8 cellular contexts compared by ENCODE assay signal in the genomic region with DNA sequence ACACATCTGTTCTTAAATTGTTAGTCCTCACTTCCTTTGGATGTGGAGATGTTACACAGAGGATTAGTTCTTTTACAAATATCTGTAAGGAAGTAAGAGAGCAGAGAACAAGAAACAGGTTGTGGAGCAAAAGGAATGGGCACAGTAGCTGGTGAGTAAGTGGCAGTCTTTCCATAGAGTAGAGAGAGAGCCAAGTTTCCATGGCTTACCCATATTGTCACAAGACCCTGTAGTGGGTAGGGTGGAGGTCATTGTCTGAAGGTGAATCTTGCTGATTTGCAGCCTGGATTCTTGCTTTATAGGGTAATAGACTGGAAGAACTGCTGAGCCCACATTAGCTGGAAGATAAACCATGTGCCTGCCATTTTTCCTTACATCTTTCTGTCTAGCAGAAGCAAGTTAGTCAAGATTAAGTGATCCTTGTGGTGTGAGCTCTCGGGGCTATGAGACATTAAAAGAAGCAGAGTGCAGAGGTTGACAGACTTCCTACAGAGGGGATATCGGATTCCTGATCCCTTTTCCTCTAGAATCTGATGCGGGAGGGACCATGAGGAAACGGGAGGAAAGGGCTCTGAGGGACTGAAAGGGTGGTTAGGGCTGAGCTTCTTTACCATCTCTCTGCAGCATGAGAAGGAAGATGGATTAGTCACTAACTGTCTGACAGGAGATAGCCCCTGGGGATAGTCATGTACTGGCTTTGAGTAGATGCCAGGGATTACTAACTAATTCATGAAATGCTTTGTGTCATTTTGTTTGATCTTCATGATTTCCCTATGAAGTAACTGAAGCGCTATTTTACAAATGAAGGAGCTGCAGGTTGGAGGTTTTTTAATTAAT. TPM values are rescaled to one million over a fixed set of nuclear protein-coding genes. Genes with fewer than 3 reads are reported as not detected.
DNase-seq lines count a peak whose midpoint lies in the region; TF ChIP-seq lines count a peak whose summit lies in the region.

No MANE protein-coding gene starts in this region.

- H3K4me3 Mint-ChIP-seq in activated CD4-positive, alpha-beta memory T cell treated with anti-CD3 and anti-CD28 coated beads for 36 hours: no peak overlapping the region

- in situ Hi-C loops in mammary epithelial cell (cut with MboI; ENCODE audit: low sequenced_read_pairs in 2 of 2): no loop called here

- no peak overlapping the region for H3K27ac Mint-ChIP-seq in activated CD4-positive, alpha-beta memory T cell treated with anti-CD3 and anti-CD28 coated beads for 36 hours

- peak overlapping the region; percentile 35 for H3K4me2 ChIP-seq in mammary epithelial cell (ENCODE audit: insufficient read depth, low read depth, low read length)

- no peaks in the 10 kb centered on the region for H3K9me3 Mint-ChIP-seq in activated CD4-positive, alpha-beta memory T cell treated with anti-CD3 and anti-CD28 coated beads for 36 hours

- CTCF ChIA-PET in mammary epithelial cell (lab: Charles Lee; ENCODE audit: low non-redundant PET): interaction anchor here (0.6 kb wide), 1 partner anchor 15 kb away, joined by 6 read pairs; no protein-coding TSS in a partner anchor
- CTCF ChIA-PET in activated CD4-positive, alpha-beta memory T cell treated with anti-CD3 and anti-CD28 coated beads for 36 hours (lab: Charles Lee): interaction anchor here (0.6 to 2.3 kb wide), 2 partner anchors 14 to 260 kb away, joined by 3 to 10 read pairs; no protein-coding TSS in a partner anchor

- intact Hi-C loops in mammary epithelial cell (cut with micrococcal nuclease): loop anchor here (5.0 kb wide), 1 partner anchor 84 kb away; a partner anchor contains a TSS
- intact Hi-C loops in activated CD4-positive, alpha-beta memory T cell treated with anti-CD3 and anti-CD28 coated beads for 36 hours (cut with micrococcal nuclease): no loop called here

- H3K4me1 ChIP-seq in mammary epithelial cell (ENCODE audit: insufficient read depth, low read length): peaks cover 32% of the 10 kb centered on the region

- no TSS peak for BruUV-seq in mammary epithelial cell (replicated peaks; lab: Mats Ljungman, UMichigan)

- 54% methylated on average over 5 of the region's 5 CpGs for WGBS in mammary epithelial cell (ENCODE audit: low coverage, missing lambda C conversion rate)

- no peak for TF ChIP-seq CTCF in mammary epithelial cell (conservative IDR thresholded peaks at IDR 0.05 in 1 of 2, IDR thresholded peaks at IDR 0.05 in 1 of 2; ENCODE audit: extremely low read depth in 1 of 2, insufficient read depth in 1 of 2, low read depth in 1 of 2, low read length in 2 of 2)

- H2AFZ ChIP-seq in mammary epithelial cell (ENCODE audit: low read depth, low read length): no peak overlapping the region

- H3K79me2 ChIP-seq in mammary epithelial cell (ENCODE audit: insufficient read depth, low read length): peaks cover 58% of the 10 kb centered on the region

- no peaks in the 10 kb centered on the region for H3K4me1 Mint-ChIP-seq in activated CD4-positive, alpha-beta memory T cell treated with anti-CD3 and anti-CD28 coated beads for 36 hours (ENCODE audit: low read depth)

- H3K27ac ChIP-seq in mammary epithelial cell (ENCODE audit: insufficient read depth, low read depth, low read length): no peak overlapping the region

- peak; percentile 97 for DNase-seq in COLO829 (ENCODE audit: low spot score)
- DNase-seq in Kasumi-1 (lab: John Stamatoyannopoulos, UW): peak; percentile 1 to 4
- peak; percentile 84 for DNase-seq in mammary epithelial cell
- DNase-seq in myocyte (ENCODE audit: low read depth): peak; percentile 58
- DNase-seq in NCI-H2196 treated with DMSO at 0.1 percent for 48 hours (lab: John Stamatoyannopoulos, UW; ENCODE audit: unreplicated experiment): no peak
- no peak for DNase-seq in activated CD4-positive, alpha-beta memory T cell treated with anti-CD3 and anti-CD28 coated beads for 36 hours
- DNase-seq in stimulated activated CD8-positive, alpha-beta memory T cell treated with anti-CD3 and anti-CD28 coated beads, Interleukin-4, amount 100 ng/mL, for 48 hours: no peak
- no peak for DNase-seq in stimulated activated CD4-positive, alpha-beta T cell treated with anti-CD3 and anti-CD28 coated beads, Interleukin-12 subunit alpha, Interleukin-12 subunit beta, amount 100 ng/mL, for 4 hours

- dilution Hi-C loops in mammary epithelial cell (cut with HindIII; ENCODE audit: low sequenced_read_pairs): loop anchor here (25.0 kb wide), 1 partner anchor 114 kb away; no protein-coding TSS in a partner anchor

- H3K27me3 Mint-ChIP-seq in activated CD4-positive, alpha-beta memory T cell treated with anti-CD3 and anti-CD28 coated beads for 36 hours: no peaks in the 10 kb centered on the region

- H4K20me1 ChIP-seq in mammary epithelial cell (ENCODE audit: insufficient read depth, low read length): peaks cover 9% of the 10 kb centered on the region

- peaks cover 18% of the 10 kb centered on the region for H3K36me3 Mint-ChIP-seq in activated CD4-positive, alpha-beta memory T cell treated with anti-CD3 and anti-CD28 coated beads for 36 hours

- H3K27me3 ChIP-seq in mammary epithelial cell (ENCODE audit: insufficient read depth, low read length): no peaks in the 10 kb centered on the region

- no peaks in the 10 kb centered on the region for H3K9me3 ChIP-seq in mammary epithelial cell (replicated peaks; ENCODE audit: insufficient read depth, low read length)

- POLR2A ChIA-PET in activated CD4-positive, alpha-beta memory T cell treated with anti-CD3 and anti-CD28 coated beads for 36 hours (lab: Charles Lee): no interaction called here

- H3K36me3 ChIP-seq in mammary epithelial cell (ENCODE audit: insufficient read depth, low read length): peaks cover 11% of the 10 kb centered on the region

- no peak overlapping the region for H3K9ac ChIP-seq in mammary epithelial cell (ENCODE audit: insufficient read depth, low read length)

- H3K4me3 ChIP-seq in mammary epithelial cell (replicated peaks in 1 of 3; ENCODE audit: insufficient read depth in 1 of 3, low read depth in 2 of 3, low read length in 3 of 3): no peak overlapping the region

RNA-seq across cellular contexts. Expression of a gene that starts 44.0 kb away (rescaled TPM):
- total RNA-seq in mammary epithelial cell (not detected), myocyte (0.11 TPM in 1 of 2 replicates, not detected in the other)
- not detected for polyA plus RNA-seq in mammary epithelial cell
- polyA minus RNA-seq in mammary epithelial cell: not detected
- not detected for polyA plus RNA-seq in myocyte (2012)
- not detected for total RNA-seq in activated CD4-positive, alpha-beta memory T cell treated with anti-CD3 and anti-CD28 coated beads for 36 hours

Comparison
In these comparisons a context has a peak if more than half of its experiments do, and no peak if none do; other contexts are left out.
1. DNase-seq: peak in COLO829 (single experiment), Kasumi-1 (2 of 2), mammary epithelial cell (single experiment) and myocyte (single experiment); none in NCI-H2196 treated with DMSO at 0.1 percent for 48 hours (single experiment), activated CD4-positive, alpha-beta memory T cell treated with anti-CD3 and anti-CD28 coated beads for 36 hours (single experiment), stimulated activated CD8-positive, alpha-beta memory T cell treated with anti-CD3 and anti-CD28 coated beads, Interleukin-4, amount 100 ng/mL, for 48 hours (single experiment) and stimulated activated CD4-positive, alpha-beta T cell treated with anti-CD3 and anti-CD28 coated beads, Interleukin-12 subunit alpha, Interleukin-12 subunit beta, amount 100 ng/mL, for 4 hours (single experiment).